ENCODE assay signal across 8 cellular contexts in the genomic region with DNA sequence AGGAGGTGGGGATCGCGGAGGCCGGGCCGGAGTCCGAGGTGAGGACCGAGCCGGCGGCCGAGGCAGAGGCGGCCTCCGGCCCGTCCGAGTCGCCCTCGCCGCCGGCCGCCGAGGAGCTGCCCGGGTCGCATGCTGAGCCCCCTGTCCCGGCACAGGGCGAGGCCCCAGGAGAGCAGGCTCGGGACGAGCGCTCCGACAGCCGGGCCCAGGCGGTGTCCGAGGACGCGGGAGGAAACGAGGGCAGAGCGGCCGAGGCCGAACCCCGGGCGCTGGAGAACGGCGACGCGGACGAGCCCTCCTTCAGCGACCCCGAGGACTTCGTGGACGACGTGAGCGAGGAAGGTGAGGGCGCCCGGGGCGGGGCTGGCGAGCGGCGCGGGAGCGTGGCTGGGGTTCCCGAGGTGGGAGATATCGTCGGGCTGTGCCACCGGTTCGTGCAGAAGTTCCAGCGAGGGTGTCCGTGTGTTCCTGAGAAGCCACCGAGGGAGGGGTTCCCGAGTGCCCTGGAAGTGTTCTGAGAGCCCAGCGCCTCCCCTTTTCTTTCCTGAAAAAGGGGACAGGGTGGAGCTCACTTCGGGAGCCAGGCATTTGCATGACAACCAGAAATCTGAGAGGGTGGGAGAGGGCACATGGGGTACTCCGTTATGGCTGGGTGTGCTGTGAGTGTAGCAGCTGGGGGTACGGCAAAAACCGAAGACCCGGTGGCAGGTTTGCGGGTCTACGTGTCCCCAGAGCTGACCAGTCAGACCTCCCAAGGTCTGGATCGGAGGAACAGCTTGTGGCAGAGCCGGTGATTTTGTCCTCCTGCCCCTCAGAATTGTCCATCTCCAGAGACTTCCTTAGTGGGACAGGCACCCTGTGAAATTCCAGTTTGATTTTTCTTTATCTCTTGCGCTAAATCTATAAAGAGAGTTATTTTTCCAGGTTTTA. TPM values are rescaled to one million over a fixed set of nuclear protein-coding genes. Genes with fewer than 3 reads are reported as not detected.
DNase-seq lines count a peak whose midpoint lies in the region; ATAC-seq and TF ChIP-seq lines count a peak whose summit lies in the region.

No MANE protein-coding gene starts in this region.

- DNase-seq in GM12865 (ENCODE audit: low read depth) (peak; percentile 28), dorsolateral prefrontal cortex (peak in 1 of 10 donors; percentile 46), vagina (ENCODE audit: extremely low spot score in 2 of 2) (no peak), KG1 (lab: John Stamatoyannopoulos, UW) (no peak)

- peaks cover 36% of the 10 kb centered on the region for H3K4me1 ChIP-seq in muscle layer of colon (ENCODE audit: insufficient read depth, low read length)
- peaks cover 60% of the 10 kb centered on the region for H3K4me1 ChIP-seq in vagina

- H2AFZ ChIP-seq in SU-DHL-6 (ENCODE audit: low read depth, low read length, severe bottlenecking): no peak overlapping the region

- H3K27ac ChIP-seq in SU-DHL-6 (ENCODE audit: low read depth, low read length): peak overlapping the region; percentile 20
- H3K27ac ChIP-seq in dorsolateral prefrontal cortex: peak overlapping the region in 13 of 59 donors; percentile 44 to 100 (median 100)
- peak overlapping the region; percentile 72 for H3K27ac ChIP-seq in muscle layer of colon (ENCODE audit: low read depth, low read length)
- H3K27ac ChIP-seq in vagina: peak overlapping the region; percentile 69

- peaks cover 76% of the 10 kb centered on the region for H3K79me2 ChIP-seq in SU-DHL-6 (ENCODE audit: insufficient read depth, low read length)

- no peak for TF ChIP-seq CTCF in GM12865 (IDR thresholded peaks at IDR 0.05; ENCODE audit: insufficient read depth, low read depth, low read length, missing control alignments)
- no peak for TF ChIP-seq CTCF in SU-DHL-6 (IDR thresholded peaks at IDR 0.05; ENCODE audit: insufficient read depth, low read length, poor library complexity, severe bottlenecking)
- TF ChIP-seq CTCF in dorsolateral prefrontal cortex (IDR thresholded peaks at IDR 0.05 in 54 of 56, conservative IDR thresholded peaks at IDR 0.05 in 2 of 56; ENCODE audit: low read depth in 1 of 56, partially characterized antibody in 56 of 56): no peak
- TF ChIP-seq CTCF in vagina (IDR thresholded peaks at IDR 0.05): no peak

- peak overlapping the region; percentile 79 for H3K4me3 ChIP-seq in GM12865 (ENCODE audit: low read depth, low read length)
- peak overlapping the region; percentile 96 for H3K4me3 ChIP-seq in SU-DHL-6 (ENCODE audit: insufficient read depth, low read length, poor library complexity, severe bottlenecking)
- H3K4me3 ChIP-seq in dorsolateral prefrontal cortex: peak overlapping the region; percentile 71 to 100 (median 96)
- H3K4me3 ChIP-seq in muscle layer of colon (ENCODE audit: low read depth in 1 of 2, low read length in 2 of 2): peak overlapping the region; percentile 84 to 86
- peak overlapping the region; percentile 99 to 100 for H3K4me3 ChIP-seq in vagina

- intact Hi-C loops in dorsolateral prefrontal cortex (cut with DNase I): loop anchor here (2.0 to 10.0 kb wide), 2 partner anchors 47 to 781 kb away; partner anchors contain the start of genes CHST12 (in 2 of the 2) and PSMG3 (in 1 of the 2)
- intact Hi-C loops in vagina (cut with DNase I): loop anchor here (10.0 kb wide), 1 partner anchor 781 kb away; the partner anchor contains the start of gene PSMG3

- H3K27me3 ChIP-seq in SU-DHL-6 (ENCODE audit: low read length) (no peaks in the 10 kb centered on the region), dorsolateral prefrontal cortex (no peaks in the 10 kb centered on the region), muscle layer of colon (ENCODE audit: control insufficient read depth in 1 of 2, insufficient read depth in 2 of 2, low read length in 2 of 2) (no peaks in the 10 kb centered on the region), vagina (no peaks in the 10 kb centered on the region)

- H3K36me3 ChIP-seq in SU-DHL-6 (ENCODE audit: low read length) (peaks cover 19% of the 10 kb centered on the region; the same call in 1 of the 2 replicates), muscle layer of colon (ENCODE audit: insufficient read depth, low read length) (no peaks in the 10 kb centered on the region), vagina (no peaks in the 10 kb centered on the region)

- peaks cover 2% of the 10 kb centered on the region; the same call in 1 of the 2 replicates for H3F3A ChIP-seq in SU-DHL-6 (ENCODE audit: insufficient read depth)

- H3K9me3 ChIP-seq in SU-DHL-6 (ENCODE audit: insufficient read depth, low read length) (no peaks in the 10 kb centered on the region), muscle layer of colon (ENCODE audit: low read length) (no peaks in the 10 kb centered on the region), vagina (no peaks in the 10 kb centered on the region)

- ATAC-seq in HG02938 (IDR thresholded peaks at IDR 0.05; ENCODE audit: unreplicated experiment) (peak; percentile 13), GM21526 (IDR thresholded peaks at IDR 0.05; ENCODE audit: low FRiP score, unreplicated experiment) (no peak)

- no peak for TF ChIP-seq POLR2A in vagina (IDR thresholded peaks at IDR 0.05)

- peak overlapping the region; percentile 99 for H3K9ac ChIP-seq in SU-DHL-6 (ENCODE audit: low read length)
- peak overlapping the region; percentile 43 for H3K9ac ChIP-seq in muscle layer of colon (ENCODE audit: low read length)

- peaks cover 32% of the 10 kb centered on the region for H4K20me1 ChIP-seq in SU-DHL-6 (ENCODE audit: low read depth, low read length)

- no peaks in the 10 kb centered on the region for H3K9me2 ChIP-seq in SU-DHL-6 (replicated peaks; ENCODE audit: insufficient read depth, low read length)

- peak overlapping the region; percentile 98 for H3K4me2 ChIP-seq in SU-DHL-6 (ENCODE audit: low read depth, low read length, poor library complexity, severe bottlenecking)

RNA-seq across cellular contexts. Expression of gene EIF3B, which starts 0.7 kb away (rescaled TPM):
- total RNA-seq in dorsolateral prefrontal cortex (10 to 100 TPM; 59.7 to 91.4 (median 71.8) TPM), vagina (90.8 TPM)

RNA-seq across cellular contexts. Expression of gene SNX8, which starts 41.1 kb away (rescaled TPM):
- total RNA-seq in dorsolateral prefrontal cortex: 10 to 100 TPM; 18.8 to 54.8 (median 30.8) TPM
- total RNA-seq in vagina: 8.3 TPM

RNA-seq across cellular contexts. Expression of gene CHST12, which starts 48.1 kb away (rescaled TPM):
- total RNA-seq in dorsolateral prefrontal cortex (10 to 100 TPM; 19.5 to 66.3 (median 29.6) TPM), vagina (26.3 TPM)
